Comparison of ENCODE assay signal across 22 cellular contexts in genomic region chr10:82660983-82661382, GRCh38.
"Had no signal": no experiment of that assay in that cellular context is flagged by ENCODE, and none has a peak within 500 bp of the region (broad histone marks: within the 10 kb centered on the region; RNA-seq: fewer than 3 reads in every experiment).

No MANE protein-coding gene starts in this region.

- DNase-seq: activated CD8-positive, alpha-beta memory T cell treated with anti-CD3 and anti-CD28 coated beads, Interleukin-2, amount 50 U/mL, for 4 hours; activated naive CD4-positive, alpha-beta T cell treated with Interleukin-2 at 50 U/mL for 16 hours; activated naive CD8-positive, alpha-beta T cell treated with anti-CD3 and anti-CD28 coated beads, Interleukin-2, amount 10 ng/mL, durations not matched to agents 7 days and 5 days; activated T-cell treated with anti-CD3 and anti-CD28 coated beads, Interleukin-2, amount 50 U/mL, for 4 hours; amniotic stem cell; heart right ventricle; lower lobe of right lung; natural killer cell; retina; sigmoid colon; stimulated activated CD4-positive, alpha-beta T cell treated with anti-CD3 and anti-CD28 coated beads, Interleukin-15, amount 100 ng/mL, for 24 hours; stomach had no signal

- H3K27ac Mint-ChIP-seq: activated naive CD8-positive, alpha-beta T cell treated with anti-CD3 and anti-CD28 coated beads, Interleukin-2, amount 10 ng/mL, durations not matched to agents 7 days and 5 days; mesothelial cell of epicardium; natural killer cell; progenitor cell of endocrine pancreas; stimulated activated memory B cell treated with anti-CD40 and anti-IgM and Interleukin-4, amounts not matched to agents 10 μg/mL and 1 μg/mL and 100 μg/mL, for 72 hours had no signal

- H3K27me3 Mint-ChIP-seq: activated naive CD8-positive, alpha-beta T cell treated with anti-CD3 and anti-CD28 coated beads, Interleukin-2, amount 10 ng/mL, durations not matched to agents 7 days and 5 days; progenitor cell of endocrine pancreas; stimulated activated memory B cell treated with anti-CD40 and anti-IgM and Interleukin-4, amounts not matched to agents 10 μg/mL and 1 μg/mL and 100 μg/mL, for 72 hours had no signal

- H3K9me3 Mint-ChIP-seq: activated naive CD8-positive, alpha-beta T cell treated with anti-CD3 and anti-CD28 coated beads, Interleukin-2, amount 10 ng/mL, durations not matched to agents 7 days and 5 days; mesothelial cell of epicardium; stimulated activated memory B cell treated with anti-CD40 and anti-IgM and Interleukin-4, amounts not matched to agents 10 μg/mL and 1 μg/mL and 100 μg/mL, for 72 hours had no signal

- H3K4me3 ChIP-seq: breast epithelium, coronary artery, heart right ventricle, lower lobe of right lung, sigmoid colon, smooth muscle cell, stomach, suprapubic skin, tibial nerve had no signal

- H3K4me3 Mint-ChIP-seq: activated naive CD8-positive, alpha-beta T cell treated with anti-CD3 and anti-CD28 coated beads, Interleukin-2, amount 10 ng/mL, durations not matched to agents 7 days and 5 days; activated T-cell treated with anti-CD3 and anti-CD28 coated beads, Interleukin-2, amount 50 U/mL, for 4 hours; mesothelial cell of epicardium; natural killer cell; stimulated activated memory B cell treated with anti-CD40 and anti-IgM and Interleukin-4, amounts not matched to agents 10 μg/mL and 1 μg/mL and 100 μg/mL, for 72 hours had no signal

- H3K36me3 Mint-ChIP-seq: activated naive CD8-positive, alpha-beta T cell treated with anti-CD3 and anti-CD28 coated beads, Interleukin-2, amount 10 ng/mL, durations not matched to agents 7 days and 5 days; mesothelial cell of epicardium; natural killer cell; stimulated activated memory B cell treated with anti-CD40 and anti-IgM and Interleukin-4, amounts not matched to agents 10 μg/mL and 1 μg/mL and 100 μg/mL, for 72 hours had no signal

- H3K4me1 ChIP-seq: breast epithelium, heart right ventricle, lower lobe of right lung, sigmoid colon, stomach, suprapubic skin, tibial nerve had no signal

- ATAC-seq: activated T-cell treated with anti-CD3 and anti-CD28 coated beads, Interleukin-2, amount 50 U/mL, for 4 hours; heart right ventricle; left lobe of liver; lower lobe of right lung; natural killer cell; stimulated activated memory B cell treated with anti-CD40 and anti-IgM and Interleukin-4, amounts not matched to agents 10 μg/mL and 1 μg/mL and 100 μg/mL, for 72 hours had no signal

- H3K4me1 Mint-ChIP-seq: activated naive CD8-positive, alpha-beta T cell treated with anti-CD3 and anti-CD28 coated beads, Interleukin-2, amount 10 ng/mL, durations not matched to agents 7 days and 5 days; mesothelial cell of epicardium; natural killer cell; stimulated activated memory B cell treated with anti-CD40 and anti-IgM and Interleukin-4, amounts not matched to agents 10 μg/mL and 1 μg/mL and 100 μg/mL, for 72 hours had no signal

- H3K27me3 ChIP-seq: breast epithelium, heart right ventricle, sigmoid colon, stomach, suprapubic skin, tibial nerve had no signal

- H3K9me3 ChIP-seq: breast epithelium, heart right ventricle, lower lobe of right lung, sigmoid colon, stomach, suprapubic skin, tibial nerve had no signal

- H3K36me3 ChIP-seq: breast epithelium, heart right ventricle, lower lobe of right lung, sigmoid colon, stomach, suprapubic skin, tibial nerve had no signal

- H3K27ac ChIP-seq: breast epithelium, coronary artery, epithelial cell of prostate, heart right ventricle, lower lobe of right lung, sigmoid colon, stomach, suprapubic skin, tibial nerve had no signal
